20 cellular contexts compared by ENCODE assay signal in genomic region chr5:6642655-6643054, GRCh38. TPM values are rescaled to one million over a fixed set of nuclear protein-coding genes. Genes with fewer than 3 reads are reported as not detected.
A peak's percentile ranks its signal among the peaks of the same experiment; 100 is the strongest.
DNase-seq lines count a peak whose midpoint lies in the region; ATAC-seq, FAIRE-seq and TF ChIP-seq lines count a peak whose summit lies in the region.
"Had no signal": no experiment of that assay in that cellular context is flagged by ENCODE, and none has a peak within 500 bp of the region (broad histone marks: within the 10 kb centered on the region; RNA-seq: fewer than 3 reads in every experiment).

No MANE protein-coding gene starts in this region.

- TF ChIP-seq EP300 in A549 (IDR thresholded peaks at IDR 0.05): no peak

- H2BK15ac ChIP-seq in IMR-90 (ENCODE audit: low read depth, low read length): no peak overlapping the region

- TF ChIP-seq RAD21 in A549 (conservative IDR thresholded peaks at IDR 0.05 in 1 of 2, IDR thresholded peaks at IDR 0.05 in 1 of 2): no peak
- TF ChIP-seq RAD21 in IMR-90 (IDR thresholded peaks at IDR 0.05; ENCODE audit: low read length): no peak

- DNase-seq in A549 (ENCODE audit: low read depth in 1 of 2, low spot score in 1 of 2) (no peak), IMR-90 (no peak), trophoblast cell (no peak), NCI-H345 (lab: John Stamatoyannopoulos, UW) (no peak)
- DNase-seq: 8988T; AML-193; Caco-2; Calu3; CD4-positive, alpha-beta T cell; CD8-positive, alpha-beta T cell; DMS79 treated with DMSO at 0.1 percent for 48 hours; GF-D8 had no signal

- POLR2A ChIA-PET in A549 (lab: Yijun Ruan, JAX): interaction anchor here (1.0 kb wide), 1 partner anchor 70 kb away, joined by 3 read pairs; the partner anchor contains the start of gene TENT4A
- POLR2A ChIA-PET in IMR-90 (lab: Charles Lee; ENCODE audit: unreplicated experiment): no interaction called here

- no peak overlapping the region for H3K27ac ChIP-seq in A549
- H3K27ac ChIP-seq in IMR-90 (ENCODE audit: insufficient read depth, low read length): no peak overlapping the region
- no peak overlapping the region for H3K27ac ChIP-seq in trophoblast cell (ENCODE audit: low read depth, low read length)
- H3K27ac ChIP-seq: BLaER1 treated with 17β-estradiol and CSF1 and Interleukin-3, amounts not matched to agents 10 nM and 100 nM; C4-2B had no signal

- H3K4me1 ChIP-seq in A549: no peaks in the 10 kb centered on the region
- no peaks in the 10 kb centered on the region for H3K4me1 ChIP-seq in IMR-90 (ENCODE audit: control insufficient read depth, insufficient read depth, low read length)
- no peaks in the 10 kb centered on the region for H3K4me1 ChIP-seq in trophoblast cell (ENCODE audit: control insufficient read depth in 1 of 2, insufficient read depth in 2 of 2, low read length in 2 of 2)
- H3K4me1 ChIP-seq: BLaER1 treated with 17β-estradiol and CSF1 and Interleukin-3, amounts not matched to agents 10 nM and 100 nM; Caco-2 had no signal

- no peak for FAIRE-seq in A549 (lab: Jason Lieb, UNC)
- FAIRE-seq: A204.1, D721Med, G401.6, GM12891, GM19239 had no signal

- no TSS peak for BruUV-seq in IMR-90 (replicated peaks; lab: Mats Ljungman, UMichigan)

- no peak overlapping the region for H4K5ac ChIP-seq in IMR-90 (ENCODE audit: low read depth, low read length)

- H3K36me3 ChIP-seq in IMR-90 (ENCODE audit: control insufficient read depth, insufficient read depth, low read length) (peaks cover 3% of the 10 kb centered on the region), trophoblast cell (ENCODE audit: control insufficient read depth in 1 of 2, insufficient read depth in 2 of 2, low read length in 2 of 2) (peaks cover 0 to 6% of the 10 kb centered on the region in 2 experiments)

- H3K27me3 ChIP-seq in IMR-90 (ENCODE audit: control insufficient read depth, insufficient read depth, low read length) (no peaks in the 10 kb centered on the region), trophoblast cell (ENCODE audit: insufficient read depth, low read length) (no peaks in the 10 kb centered on the region)
- H3K27me3 ChIP-seq: BLaER1 treated with 17β-estradiol and CSF1 and Interleukin-3, amounts not matched to agents 10 nM and 100 nM had no signal

- ATAC-seq in A549: no peak
- no peak for ATAC-seq in IMR-90 (ENCODE audit: low read depth)
- no peak for ATAC-seq in HG03159 (IDR thresholded peaks at IDR 0.05; ENCODE audit: unreplicated experiment)
- ATAC-seq: CD8-positive, alpha-beta T cell had no signal

- TF ChIP-seq CTCF in A549 (IDR thresholded peaks at IDR 0.05) (no peak), IMR-90 (conservative IDR thresholded peaks at IDR 0.05; ENCODE audit: low read depth, low read length) (no peak)

- no peak overlapping the region for H3K23ac ChIP-seq in IMR-90 (ENCODE audit: low read depth, low read length)
- H3K23ac ChIP-seq in trophoblast cell (ENCODE audit: low read length): peak overlapping the region; percentile 31

- H2AFZ ChIP-seq in IMR-90 (replicated peaks; ENCODE audit: low read length, poor library complexity) (no peak overlapping the region), trophoblast cell (ENCODE audit: insufficient read depth, low read length, poor library complexity) (no peak overlapping the region)

- peaks cover 9% of the 10 kb centered on the region; the same call in 1 of the 2 replicates for H4K20me1 ChIP-seq in IMR-90 (ENCODE audit: insufficient read depth, low read length)

- H4K12ac ChIP-seq in trophoblast cell (ENCODE audit: low read depth, low read length): no peak overlapping the region

- CTCF ChIA-PET in A549 (lab: Yijun Ruan, JAX) (no interaction called here), IMR-90 (lab: Yijun Ruan, JAX) (no interaction called here)

- H2AK9ac ChIP-seq in IMR-90 (replicated peaks; ENCODE audit: low read depth, low read length, poor library complexity): no peak overlapping the region

- no peak overlapping the region for H4K8ac ChIP-seq in IMR-90 (ENCODE audit: low read depth in 2 of 2, low read length in 2 of 2)
- no peak overlapping the region for H4K8ac ChIP-seq in trophoblast cell (ENCODE audit: low read depth, low read length)

- H2AK5ac ChIP-seq in IMR-90 (ENCODE audit: low read depth, low read length) (no peak overlapping the region), trophoblast cell (ENCODE audit: low read length) (no peak overlapping the region)

- in situ Hi-C loops in IMR-90 (cut with MboI; ENCODE audit: low sequenced_read_pairs): no loop called here

- dilution Hi-C loops in IMR-90 (cut with HindIII; ENCODE audit: low sequenced_read_pairs, unreplicated experiment): no loop called here

- H3K9me3 ChIP-seq in A549: no peaks in the 10 kb centered on the region
- H3K9me3 ChIP-seq in IMR-90 (ENCODE audit: control insufficient read depth, insufficient read depth, low read length): no peaks in the 10 kb centered on the region
- H3K9me3 ChIP-seq in trophoblast cell (ENCODE audit: insufficient read depth, low read depth, low read length): no peaks in the 10 kb centered on the region
- H3K9me3 ChIP-seq: Caco-2 had no signal

- H3K4ac ChIP-seq in IMR-90 (ENCODE audit: low read depth, low read length) (no peak overlapping the region), trophoblast cell (ENCODE audit: low read depth, low read length) (no peak overlapping the region)

- H3K4me3 ChIP-seq in A549 (no peak overlapping the region), IMR-90 (ENCODE audit: insufficient read depth, low read depth, low read length) (no peak overlapping the region), trophoblast cell (ENCODE audit: low read depth, low read length) (no peak overlapping the region)
- H3K4me3 ChIP-seq: BLaER1 treated with 17β-estradiol and CSF1 and Interleukin-3, amounts not matched to agents 10 nM and 100 nM had no signal

- peaks cover 20 to 46% of the 10 kb centered on the region in 2 experiments for H3K79me1 ChIP-seq in IMR-90 (ENCODE audit: low read depth in 1 of 2, low read length in 2 of 2)
- H3K79me1 ChIP-seq in trophoblast cell (ENCODE audit: low read length): no peaks in the 10 kb centered on the region

- H3K9me1 ChIP-seq in IMR-90 (ENCODE audit: insufficient read depth, low read length): 0 out of 2 replicates have a peak, but pooled peaks cover 5% of the 10 kb centered on the region

- H3K56ac ChIP-seq in IMR-90 (ENCODE audit: extremely low read depth, insufficient read depth, low read length): no peak overlapping the region

- H3K18ac ChIP-seq in IMR-90 (ENCODE audit: low read depth, low read length) (no peak overlapping the region), trophoblast cell (ENCODE audit: low read length) (no peak overlapping the region)

- H3K9ac ChIP-seq in IMR-90 (ENCODE audit: low read depth, low read length): no peak overlapping the region
- no peak overlapping the region for H3K9ac ChIP-seq in trophoblast cell (ENCODE audit: low read length)

- H2BK5ac ChIP-seq in IMR-90 (ENCODE audit: low read depth, low read length, poor library complexity, severe bottlenecking) (no peak overlapping the region), trophoblast cell (ENCODE audit: low read depth, low read length, poor library complexity) (no peak overlapping the region)

- H3K14ac ChIP-seq in IMR-90 (replicated peaks; ENCODE audit: low read depth, low read length) (no peak overlapping the region), trophoblast cell (ENCODE audit: low read length) (no peak overlapping the region)

- 63% methylated on average over 1 of the region's 1 CpG for WGBS in A549 (ENCODE audit: missing lambda C conversion rate)
- WGBS in IMR-90 (ENCODE audit: extremely low coverage in 2 of 2, insufficient read length in 1 of 2), 2 experiments: 100% methylated on average over 1 of the region's 1 CpG; no CpG with 5 or more reads in 1 of the 2 experiments
- no CpG with 5 or more reads among the region's 1 CpG for WGBS in trophoblast cell (ENCODE audit: extremely low coverage, insufficient coverage, insufficient read length)

- no peak overlapping the region for H4K91ac ChIP-seq in IMR-90 (ENCODE audit: insufficient read depth, low read depth, low read length)
- no peak overlapping the region for H4K91ac ChIP-seq in trophoblast cell (ENCODE audit: low read depth, low read length)

- no peaks in the 10 kb centered on the region for H3K79me2 ChIP-seq in trophoblast cell (ENCODE audit: control insufficient read depth, insufficient read depth, low read length, poor library complexity)

- intact Hi-C loops in IMR-90 (cut with micrococcal nuclease): no loop called here

- H2BK20ac ChIP-seq in IMR-90 (ENCODE audit: low read depth, low read length): no peak overlapping the region

- H2BK12ac ChIP-seq in trophoblast cell (ENCODE audit: low read length): no peak overlapping the region

- no peak overlapping the region for H3K4me2 ChIP-seq in A549
- H3K4me2 ChIP-seq in IMR-90 (ENCODE audit: low read depth, low read length): no peak overlapping the region
- H3K4me2 ChIP-seq in trophoblast cell (ENCODE audit: low read length): no peak overlapping the region
- H3K4me2 ChIP-seq: BLaER1 treated with 17β-estradiol and CSF1 and Interleukin-3, amounts not matched to agents 10 nM and 100 nM had no signal

- H2BK120ac ChIP-seq in IMR-90 (ENCODE audit: low read depth, low read length) (no peak overlapping the region), trophoblast cell (ENCODE audit: insufficient read depth, low read length, poor library complexity) (no peak overlapping the region)

- TF ChIP-seq POLR2A in A549 (IDR thresholded peaks at IDR 0.05; ENCODE audit: low read length): no peak
- TF ChIP-seq POLR2A in IMR-90 (IDR thresholded peaks at IDR 0.05; ENCODE audit: low read depth, low read length): no peak

RNA-seq across cellular contexts. Expression of gene SRD5A1, which starts 9.4 kb away (rescaled TPM):
- polyA plus RNA-seq in A549 (2011; rRNA removed) (25.4 and 28.1 TPM in 2 replicates), A549 (2017; fragmentation: RNase III; extraction: RNeasy Plus Mini Kit Qiagen cat#74134 plus additional on column Dnase treatment) (9.7 to 12.2 TPM (median 11.1 TPM) in 3 replicates), IMR-90 (2012; rRNA removed) (18.2 and 20.5 TPM in 2 replicates)
- 27.4 and 35.4 TPM in 2 replicates for polyA plus RNA-seq in A549 (2012; cell fraction: cytosol; rRNA removed)
- polyA plus RNA-seq in A549 (2012; cell fraction: nucleus; rRNA removed): 33.2 and 41.8 TPM in 2 replicates
- polyA minus RNA-seq in A549 (2011; rRNA and poly(A)+ RNA removed): 18.2 and 18.8 TPM in 2 replicates
- 6.3 and 9.7 TPM in 2 replicates for total RNA-seq in IMR-90 (2012; rRNA removed)
- polyA plus RNA-seq in IMR-90 (2012; cell fraction: cytosol; rRNA removed): 25.2 and 41.7 TPM in 2 replicates
- polyA plus RNA-seq in IMR-90 (2012; cell fraction: nucleus; rRNA removed; ENCODE audit: low replicate concordance): 15.7 and 46.6 TPM in 2 replicates
- polyA plus RNA-seq in trophoblast cell (2013): 8.9 and 9.3 TPM in 2 replicates

RNA-seq across cellular contexts. Expression of gene NSUN2, which starts 9.8 kb away (rescaled TPM):
- polyA plus RNA-seq in A549 (2011; rRNA removed) (91.3 and 95.7 TPM in 2 replicates), A549 (2017; fragmentation: RNase III; extraction: RNeasy Plus Mini Kit Qiagen cat#74134 plus additional on column Dnase treatment) (99.4 to 109 TPM (median 101 TPM) in 3 replicates), IMR-90 (2012; rRNA removed) (55.6 and 61.1 TPM in 2 replicates)
- 83.4 and 88.1 TPM in 2 replicates for polyA plus RNA-seq in A549 (2012; cell fraction: cytosol; rRNA removed)
- polyA plus RNA-seq in A549 (2012; cell fraction: nucleus; rRNA removed): 111 and 138 TPM in 2 replicates
- 52.3 and 55.6 TPM in 2 replicates for polyA minus RNA-seq in A549 (2011; rRNA and poly(A)+ RNA removed)
- total RNA-seq in IMR-90 (2012; rRNA removed): 51.1 and 55.5 TPM in 2 replicates
- polyA plus RNA-seq in IMR-90 (2012; cell fraction: cytosol; rRNA removed): 30.9 and 34.8 TPM in 2 replicates
- 63.5 and 104 TPM in 2 replicates for polyA plus RNA-seq in IMR-90 (2012; cell fraction: nucleus; rRNA removed; ENCODE audit: low replicate concordance)
- polyA plus RNA-seq in trophoblast cell (2013): 34.2 and 36.1 TPM in 2 replicates
